Comparison of ENCODE assay signal across 8 cellular contexts in genomic region chr20:46752639-46753235, GRCh38. TPM values are rescaled to one million over a fixed set of nuclear protein-coding genes. Genes with fewer than 3 reads are reported as not detected.
DNase-seq lines count a peak whose midpoint lies in the region; ATAC-seq, FAIRE-seq and TF ChIP-seq lines count a peak whose summit lies in the region.

No MANE protein-coding gene starts in this region.

- H3K4me2 ChIP-seq in OCI-LY7 (ENCODE audit: low read length) = no peak overlapping the region

- no peak for FAIRE-seq in pancreas (lab: Jason Lieb, UNC)

- no peak overlapping the region for H3K4me3 Mint-ChIP-seq in CD8-positive, alpha-beta memory T cell
- H3K4me3 Mint-ChIP-seq in activated T-cell treated with anti-CD3 and anti-CD28 coated beads, Interleukin-2, amount 50 U/mL, for 4 hours = no peak overlapping the region

- peaks cover 12 to 36% of the 10 kb centered on the region in 2 donors for H3K27me3 Mint-ChIP-seq in CD8-positive, alpha-beta memory T cell
- H3K27me3 Mint-ChIP-seq in activated T-cell treated with anti-CD3 and anti-CD28 coated beads, Interleukin-2, amount 50 U/mL, for 4 hours (ENCODE audit: low read depth) = peaks cover 32% of the 10 kb centered on the region

- peak; percentile 92 for TF ChIP-seq CTCF in OCI-LY7 (conservative IDR thresholded peaks at IDR 0.05; ENCODE audit: low read length)
- TF ChIP-seq CTCF in pancreas (IDR thresholded peaks at IDR 0.05) = peak; percentile 46 to 63 (median 54)

- no peaks in the 10 kb centered on the region for H3K9me3 ChIP-seq in CD8-positive, alpha-beta memory T cell (ENCODE audit: low read length)
- no peaks in the 10 kb centered on the region for H3K9me3 ChIP-seq in OCI-LY7 (ENCODE audit: low read length)
- no peaks in the 10 kb centered on the region for H3K9me3 ChIP-seq in pancreas
- no peaks in the 10 kb centered on the region for H3K9me3 ChIP-seq in aorta (ENCODE audit: control insufficient read depth, low read length)

- CTCF ChIA-PET in CD8-positive, alpha-beta memory T cell (lab: Charles Lee) = interaction anchor here (1.7 kb wide), 1 partner anchor 13 kb away, joined by 4 read pairs; no protein-coding TSS in a partner anchor
- CTCF ChIA-PET in OCI-LY7 (lab: Charles Lee; ENCODE audit: unreplicated experiment) = no interaction called here

- no peak overlapping the region for H3K27ac Mint-ChIP-seq in CD8-positive, alpha-beta memory T cell

- ATAC-seq in activated T-cell treated with anti-CD3 and anti-CD28 coated beads, Interleukin-2, amount 50 U/mL, for 4 hours = no peak
- peak in 3 of 4 donors; percentile 60 to 79 (median 61) for ATAC-seq in pancreas
- ATAC-seq in aorta (ENCODE audit: low FRiP score) = no peak

- no peaks in the 10 kb centered on the region for H3K36me3 Mint-ChIP-seq in CD8-positive, alpha-beta memory T cell
- H3K36me3 Mint-ChIP-seq in activated T-cell treated with anti-CD3 and anti-CD28 coated beads, Interleukin-2, amount 50 U/mL, for 4 hours (ENCODE audit: insufficient read depth) = no peaks in the 10 kb centered on the region

- no TSS peak for BruUV-seq in OCI-LY7 (replicated peaks; lab: Mats Ljungman, UMichigan)

- peak in 4 of 5 donors; percentile 7 to 54 (median 24) for DNase-seq in CD8-positive, alpha-beta memory T cell
- DNase-seq in HT1080 (ENCODE audit: low read depth) = peak; percentile 36
- DNase-seq in OCI-LY7 (ENCODE audit: low spot score) = peak; percentile 75
- peak; percentile 21 for DNase-seq in activated T-cell treated with anti-CD3 and anti-CD28 coated beads, Interleukin-2, amount 50 U/mL, for 4 hours
- peak; percentile 60 for DNase-seq in fibroblast of the conjunctiva (ENCODE audit: low read depth)
- peak in 5 of 6 donors; percentile 17 to 89 (median 61) for DNase-seq in pancreas
- DNase-seq in aorta = peak; percentile 71 to 87
- no peak for DNase-seq in GOT3 (lab: John Stamatoyannopoulos, UW)

- H3K27ac ChIP-seq in CD8-positive, alpha-beta memory T cell (ENCODE audit: low read depth, low read length) = no peak overlapping the region
- H3K27ac ChIP-seq in OCI-LY7 (ENCODE audit: low read depth, low read length, poor library complexity, severe bottlenecking) (no peak overlapping the region), pancreas (no peak overlapping the region), aorta (ENCODE audit: low read depth in 1 of 2, low read length in 2 of 2) (no peak overlapping the region)

- H3K27me3 ChIP-seq in CD8-positive, alpha-beta memory T cell (ENCODE audit: insufficient read depth, low read length, poor library complexity, severe bottlenecking) = no peaks in the 10 kb centered on the region
- H3K27me3 ChIP-seq in pancreas (no peaks in the 10 kb centered on the region), aorta (ENCODE audit: control insufficient read depth in 1 of 2, insufficient read depth in 2 of 2, low read length in 1 of 2) (no peaks in the 10 kb centered on the region)

- no peak overlapping the region for H3K4me3 ChIP-seq in CD8-positive, alpha-beta memory T cell (ENCODE audit: low read length)
- H3K4me3 ChIP-seq in OCI-LY7 (ENCODE audit: low read depth, low read length, poor library complexity, severe bottlenecking) (no peak overlapping the region), pancreas (no peak overlapping the region), aorta (ENCODE audit: low read length in 2 of 2) (no peak overlapping the region)

- H2AFZ ChIP-seq in OCI-LY7 (ENCODE audit: low read length) = no peak overlapping the region

- H3K4me1 ChIP-seq in CD8-positive, alpha-beta memory T cell (ENCODE audit: insufficient read depth, low read length) = no peaks in the 10 kb centered on the region
- H3K4me1 ChIP-seq in OCI-LY7 (ENCODE audit: insufficient read depth, low read length, poor library complexity, severe bottlenecking) (peaks cover 14% of the 10 kb centered on the region), pancreas (no peaks in the 10 kb centered on the region), aorta (ENCODE audit: control insufficient read depth in 1 of 2, insufficient read depth in 2 of 2, low read length in 2 of 2) (no peaks in the 10 kb centered on the region)

- no peaks in the 10 kb centered on the region for H3K9me3 Mint-ChIP-seq in CD8-positive, alpha-beta memory T cell
- no peaks in the 10 kb centered on the region for H3K9me3 Mint-ChIP-seq in activated T-cell treated with anti-CD3 and anti-CD28 coated beads, Interleukin-2, amount 50 U/mL, for 4 hours

- H3K9me2 ChIP-seq in OCI-LY7 (ENCODE audit: insufficient read depth, low read length) = no peaks in the 10 kb centered on the region

- WGBS in pancreas, 2 donors = 11 to 16% methylated on average over 13 of the region's 13 CpGs
- 13 to 14% methylated on average over 13 of the region's 13 CpGs for WGBS in aorta, 2 donors

- H3K79me2 ChIP-seq in OCI-LY7 (ENCODE audit: insufficient read depth, low read depth, low read length) = no peaks in the 10 kb centered on the region

- no peaks in the 10 kb centered on the region for H3K36me3 ChIP-seq in CD8-positive, alpha-beta memory T cell (ENCODE audit: insufficient read depth, low read length)
- no peaks in the 10 kb centered on the region for H3K36me3 ChIP-seq in OCI-LY7 (ENCODE audit: insufficient read depth, low read length)
- H3K36me3 ChIP-seq in pancreas = no peaks in the 10 kb centered on the region
- H3K36me3 ChIP-seq in aorta (ENCODE audit: control insufficient read depth in 1 of 2, insufficient read depth in 2 of 2, low read length in 1 of 2) = no peaks in the 10 kb centered on the region

- H4K20me1 ChIP-seq in OCI-LY7 (ENCODE audit: insufficient read depth, low read length) = no peaks in the 10 kb centered on the region

- H3K4me1 Mint-ChIP-seq in CD8-positive, alpha-beta memory T cell = no peaks in the 10 kb centered on the region
- H3K4me1 Mint-ChIP-seq in activated T-cell treated with anti-CD3 and anti-CD28 coated beads, Interleukin-2, amount 50 U/mL, for 4 hours (ENCODE audit: low read depth) = no peaks in the 10 kb centered on the region

- intact Hi-C loops in OCI-LY7 (cut with micrococcal nuclease; ENCODE audit: unreplicated experiment) = loop anchor here (5.0 kb wide), 1 partner anchor 630 kb away; no protein-coding TSS in a partner anchor
- intact Hi-C loops in pancreas (cut with DNase I) = no loop called here
- intact Hi-C loops in aorta (cut with DNase I) = loop anchor here (10.0 kb wide), 2 partner anchors 632 to 862 kb away; no protein-coding TSS in a partner anchor

- POLR2A ChIA-PET in CD8-positive, alpha-beta memory T cell (lab: Charles Lee) = no interaction called here
- POLR2A ChIA-PET in OCI-LY7 (lab: Charles Lee) = no interaction called here

RNA-seq across cellular contexts. Expression of gene SLC2A10, which starts 43.3 kb away (rescaled TPM):
- not detected for total RNA-seq in CD8-positive, alpha-beta memory T cell
- 0.05 TPM for polyA plus RNA-seq in CD8-positive, alpha-beta memory T cell
- total RNA-seq in HT1080 (2014; rRNA removed; shearing (Covaris generic)) = 0.55 TPM in 1 of 2 replicates, not detected in the other
- 0.10 and 0.15 TPM in 2 replicates for polyA plus RNA-seq in HT1080 (2015; cell fraction: cytosol; rRNA removed)
- 0.09 TPM in 1 of 2 replicates, not detected in the other for polyA plus RNA-seq in HT1080 (2015; cell fraction: nucleus; rRNA removed)
- not detected in 2 replicates for total RNA-seq in OCI-LY7 (2014; rRNA removed; shearing (Covaris generic))
- total RNA-seq in OCI-LY7 (2022) (not detected in 2 replicates), pancreas (10 to 100 TPM; 11.6 to 20.9 (median 14.3) TPM), aorta (10 to 100 TPM; 13.9 to 25.6 TPM)
- not detected for total RNA-seq in activated T-cell treated with anti-CD3 and anti-CD28 coated beads, Interleukin-2, amount 50 U/mL, for 4 hours
- polyA plus RNA-seq in pancreas (10 to 100 TPM; 10.9 to 12.0 TPM), aorta (1 to 10 TPM; 3.5 to 9.7 TPM)

Comparison
In these comparisons a context has a peak if more than half of its experiments do, and no peak if none do; other contexts are left out.
1. ATAC-seq: peak in pancreas (3 of 4); none in activated T-cell treated with anti-CD3 and anti-CD28 coated beads, Interleukin-2, amount 50 U/mL, for 4 hours (0 of 2) and aorta (single experiment).
2. intact Hi-C loops: an anchor here in OCI-LY7 (5.0 kb wide) and aorta (10.0 kb wide); none called in pancreas.